8 cellular contexts compared by ENCODE assay signal in genomic region chr12:12696562-12697383, GRCh38. TPM values are rescaled to one million over a fixed set of nuclear protein-coding genes. Genes with fewer than 3 reads are reported as not detected.
DNase-seq lines count a peak whose midpoint lies in the region; ATAC-seq, FAIRE-seq and TF ChIP-seq lines count a peak whose summit lies in the region.

No MANE protein-coding gene starts in this region.

- peak overlapping the region; percentile 74 for H3K9ac ChIP-seq in NT2/D1 (ENCODE audit: insufficient read length, low read depth)
- H3K9ac ChIP-seq in endothelial cell of umbilical vein (replicated peaks; ENCODE audit: extremely low read depth, insufficient read depth, low read length): peak overlapping the region; percentile 100

- POLR2A ChIA-PET in endothelial cell of umbilical vein (lab: Charles Lee): interaction anchor here (1.2 kb wide), 1 partner anchor 18 kb away, joined by 4 read pairs; no protein-coding TSS in a partner anchor

- peak; percentile 83 to 95 (median 95) for DNase-seq in CD4-positive, CD25-positive, alpha-beta regulatory T cell
- DNase-seq in HPDE6-E6E7 (ENCODE audit: extremely low spot score) (peak; percentile 76), NT2/D1 (ENCODE audit: low read depth, low spot score) (peak; percentile 92), endothelial cell of umbilical vein (ENCODE audit: low read depth, low spot score) (peak; percentile 92), middle frontal gyrus (ENCODE audit: extremely low spot score, low spot score) (peak; percentile 84)
- peak; percentile 94 for DNase-seq in activated CD8-positive, alpha-beta memory T cell treated with anti-CD3 and anti-CD28 coated beads, Interleukin-2, amount 50 U/mL, for 48 hours
- DNase-seq in stimulated activated CD8-positive, alpha-beta memory T cell treated with anti-CD3 and anti-CD28 coated beads, Interleukin-2, amount 100 ng/mL, for 48 hours (ENCODE audit: low read depth in 2 of 2): peak; percentile 85

- no peaks in the 10 kb centered on the region for H3K27me3 Mint-ChIP-seq in CD4-positive, CD25-positive, alpha-beta regulatory T cell

- ATAC-seq in CD4-positive, CD25-positive, alpha-beta regulatory T cell (ENCODE audit: low read depth in 2 of 2): peak; percentile 80 to 83
- ATAC-seq in GM19467 (IDR thresholded peaks at IDR 0.05; ENCODE audit: unreplicated experiment): peak; percentile 63

- CTCF ChIA-PET in endothelial cell of umbilical vein (lab: Charles Lee): interaction anchor here (0.9 to 2.1 kb wide), 5 partner anchors 40 to 321 kb away, joined by 3 to 8 read pairs (median 4); no protein-coding TSS in a partner anchor

- peak; percentile 77 for FAIRE-seq in endothelial cell of umbilical vein (lab: Jason Lieb, UNC)

- no peaks in the 10 kb centered on the region for H4K20me1 ChIP-seq in endothelial cell of umbilical vein (replicated peaks; ENCODE audit: control insufficient read depth, extremely low read depth, insufficient read depth, low read length)

- H2AFZ ChIP-seq in endothelial cell of umbilical vein (ENCODE audit: low read depth, low read length): peak overlapping the region; percentile 97

- H3K9me3 ChIP-seq in CD4-positive, CD25-positive, alpha-beta regulatory T cell (ENCODE audit: control insufficient read depth in 2 of 2, low read length in 2 of 2): no peaks in the 10 kb centered on the region
- H3K9me3 ChIP-seq in NT2/D1 (ENCODE audit: insufficient read depth, low read length) (no peaks in the 10 kb centered on the region), endothelial cell of umbilical vein (replicated peaks; ENCODE audit: control insufficient read depth, insufficient read depth, low read length) (no peaks in the 10 kb centered on the region)

- H3K9me3 Mint-ChIP-seq in CD4-positive, CD25-positive, alpha-beta regulatory T cell: no peaks in the 10 kb centered on the region

- H3K4me1 Mint-ChIP-seq in CD4-positive, CD25-positive, alpha-beta regulatory T cell: peaks cover 37 to 59% (median 48%) of the 10 kb centered on the region in 4 donors

- TSS peak; percentile 84 for BruUV-seq in endothelial cell of umbilical vein (replicated peaks; lab: Mats Ljungman, UMichigan)

- peak overlapping the region; percentile 76 for H3K4me3 ChIP-seq in CD4-positive, CD25-positive, alpha-beta regulatory T cell (ENCODE audit: low read depth, low read length)
- H3K4me3 ChIP-seq in NT2/D1 (ENCODE audit: insufficient read length, low read depth) (peak overlapping the region; percentile 54), endothelial cell of umbilical vein (replicated peaks in 1 of 3; ENCODE audit: insufficient read depth in 1 of 3, low read depth in 1 of 3, low read length in 3 of 3) (peak overlapping the region; percentile 45 to 98 (median 88))

- intact Hi-C loops in endothelial cell of umbilical vein (cut with micrococcal nuclease): loop anchor here (1.0 to 5.0 kb wide), 4 partner anchors 18 to 359 kb away; no protein-coding TSS in a partner anchor

- peak overlapping the region; percentile 98 to 100 (median 100) for H3K27ac Mint-ChIP-seq in CD4-positive, CD25-positive, alpha-beta regulatory T cell

- TF ChIP-seq CTCF in endothelial cell of umbilical vein (IDR thresholded peaks at IDR 0.05; ENCODE audit: extremely low read depth in 1 of 2, insufficient read depth in 1 of 2, low read depth in 1 of 2, low read length in 2 of 2): no peak

- no peaks in the 10 kb centered on the region for H3K36me3 ChIP-seq in CD4-positive, CD25-positive, alpha-beta regulatory T cell (ENCODE audit: control insufficient read depth, insufficient read depth, low read length)
- H3K36me3 ChIP-seq in NT2/D1 (ENCODE audit: insufficient read depth, insufficient read length, low read length) (no peaks in the 10 kb centered on the region), endothelial cell of umbilical vein (ENCODE audit: control insufficient read depth in 2 of 2, extremely low read depth in 1 of 2, insufficient read depth in 2 of 2, low read length in 2 of 2) (no peaks in the 10 kb centered on the region)

- peaks cover 4% of the 10 kb centered on the region for H3K36me3 Mint-ChIP-seq in CD4-positive, CD25-positive, alpha-beta regulatory T cell

- peak overlapping the region; percentile 98 for H3K27ac ChIP-seq in CD4-positive, CD25-positive, alpha-beta regulatory T cell (ENCODE audit: insufficient read depth, low read length, poor library complexity, severe bottlenecking)
- peak overlapping the region; percentile 98 for H3K27ac ChIP-seq in endothelial cell of umbilical vein (ENCODE audit: insufficient read depth, low read depth, low read length)

- H3K4me2 ChIP-seq in endothelial cell of umbilical vein (ENCODE audit: insufficient read depth, low read length): peak overlapping the region; percentile 99

- H3K9me1 ChIP-seq in endothelial cell of umbilical vein (replicated peaks; ENCODE audit: control insufficient read depth, extremely low read depth, insufficient read depth, low read length): no peaks in the 10 kb centered on the region

- dilution Hi-C loops in endothelial cell of umbilical vein (cut with MboI; ENCODE audit: extremely low pct_ligation_motif_present, low sequenced_read_pairs): no loop called here

- H3K4me3 Mint-ChIP-seq in CD4-positive, CD25-positive, alpha-beta regulatory T cell: peak overlapping the region; percentile 94 to 98 (median 95)

- peaks cover 33% of the 10 kb centered on the region for H3K4me1 ChIP-seq in CD4-positive, CD25-positive, alpha-beta regulatory T cell (ENCODE audit: control insufficient read depth, insufficient read depth, low read length, poor library complexity, severe bottlenecking)
- no peaks in the 10 kb centered on the region for H3K4me1 ChIP-seq in NT2/D1 (ENCODE audit: insufficient read depth, insufficient read length)
- peaks cover 9% of the 10 kb centered on the region for H3K4me1 ChIP-seq in endothelial cell of umbilical vein (ENCODE audit: control insufficient read depth, extremely low read depth, insufficient read depth, low read length)

- H3K27me3 ChIP-seq in CD4-positive, CD25-positive, alpha-beta regulatory T cell (ENCODE audit: control insufficient read depth, insufficient read depth, low read length): no peaks in the 10 kb centered on the region
- H3K27me3 ChIP-seq in NT2/D1 (ENCODE audit: insufficient read depth, insufficient read length) (peaks cover 7% of the 10 kb centered on the region), endothelial cell of umbilical vein (ENCODE audit: control insufficient read depth in 2 of 2, insufficient read depth in 2 of 2, low read length in 2 of 2) (no peaks in the 10 kb centered on the region)

- no peaks in the 10 kb centered on the region for H3K79me2 ChIP-seq in endothelial cell of umbilical vein (ENCODE audit: control insufficient read depth, insufficient read depth, low read length)

- TF ChIP-seq POLR2A in endothelial cell of umbilical vein (IDR thresholded peaks at IDR 0.05; ENCODE audit: low read depth, low read length): peak; percentile 61

TF ChIP-seq in endothelial cell of umbilical vein, 7 proteins besides CTCF, POLR2A, EP300 and RAD21:
- peak; percentile 54 for TF ChIP-seq POLR2AphosphoS5 (IDR thresholded peaks at IDR 0.05; ENCODE audit: insufficient read depth, low read depth, low read length)
- no peak for TF ChIP-seq EZH2 (IDR thresholded peaks at IDR 0.05; ENCODE audit: borderline replicate concordance, low read depth, low read length, severe bottlenecking)

RNA-seq across cellular contexts. Expression of gene GPR19, which starts 0.8 kb away (rescaled TPM):
- total RNA-seq in CD4-positive, CD25-positive, alpha-beta regulatory T cell: 5.8 TPM
- 1 to 10 TPM; 3.5 to 6.1 (median 4.0) TPM for polyA plus RNA-seq in CD4-positive, CD25-positive, alpha-beta regulatory T cell
- total RNA-seq in endothelial cell of umbilical vein: 0.37 and 0.40 TPM in 2 replicates
- polyA plus RNA-seq in endothelial cell of umbilical vein: 0.35 and 0.70 TPM in 2 replicates
- polyA plus RNA-seq in endothelial cell of umbilical vein (2011; cell fraction: cytosol; rRNA removed): 0.30 and 0.61 TPM in 2 replicates
- 1.3 and 1.7 TPM in 2 replicates for polyA plus RNA-seq in endothelial cell of umbilical vein (2011; cell fraction: nucleus; rRNA removed)
- 0.37 and 0.40 TPM in 2 replicates for polyA plus RNA-seq in endothelial cell of umbilical vein (2012)
- polyA minus RNA-seq in endothelial cell of umbilical vein: 0.93 and 3.3 TPM in 2 replicates
- not detected for polyA minus RNA-seq in endothelial cell of umbilical vein (2011; cell fraction: cytosol; rRNA and poly(A)+ RNA removed)
- polyA minus RNA-seq in endothelial cell of umbilical vein (2011; cell fraction: nucleus; rRNA and poly(A)+ RNA removed): 0.58 TPM in 1 of 2 replicates, not detected in the other

RNA-seq across cellular contexts. Expression of gene CDKN1B, which starts 20.4 kb away (rescaled TPM):
- 391 TPM for total RNA-seq in CD4-positive, CD25-positive, alpha-beta regulatory T cell
- polyA plus RNA-seq in CD4-positive, CD25-positive, alpha-beta regulatory T cell: 10 to 100 TPM; 13.4 to 41.7 (median 21.1) TPM
- 32.0 and 40.8 TPM in 2 replicates for total RNA-seq in endothelial cell of umbilical vein
- polyA plus RNA-seq in endothelial cell of umbilical vein: 10.4 and 12.7 TPM in 2 replicates
- 10.3 and 13.1 TPM in 2 replicates for polyA plus RNA-seq in endothelial cell of umbilical vein (2011; cell fraction: cytosol; rRNA removed)
- 16.6 and 24.8 TPM in 2 replicates for polyA plus RNA-seq in endothelial cell of umbilical vein (2011; cell fraction: nucleus; rRNA removed)
- polyA plus RNA-seq in endothelial cell of umbilical vein (2012): 13.5 and 14.5 TPM in 2 replicates
- polyA minus RNA-seq in endothelial cell of umbilical vein: 11.5 and 16.7 TPM in 2 replicates
- 26.1 TPM for polyA minus RNA-seq in endothelial cell of umbilical vein (2011; cell fraction: cytosol; rRNA and poly(A)+ RNA removed)
- 29.4 and 36.6 TPM in 2 replicates for polyA minus RNA-seq in endothelial cell of umbilical vein (2011; cell fraction: nucleus; rRNA and poly(A)+ RNA removed)

Comparison
In these comparisons a context has a peak if more than half of its experiments do, and no peak if none do; other contexts are left out.
1. Peak in every context shown above with its lines: DNase-seq, ATAC-seq, H3K4me3 ChIP-seq and H3K27ac ChIP-seq.